ENCODE assay signal across 19 cellular contexts in the genomic region with DNA sequence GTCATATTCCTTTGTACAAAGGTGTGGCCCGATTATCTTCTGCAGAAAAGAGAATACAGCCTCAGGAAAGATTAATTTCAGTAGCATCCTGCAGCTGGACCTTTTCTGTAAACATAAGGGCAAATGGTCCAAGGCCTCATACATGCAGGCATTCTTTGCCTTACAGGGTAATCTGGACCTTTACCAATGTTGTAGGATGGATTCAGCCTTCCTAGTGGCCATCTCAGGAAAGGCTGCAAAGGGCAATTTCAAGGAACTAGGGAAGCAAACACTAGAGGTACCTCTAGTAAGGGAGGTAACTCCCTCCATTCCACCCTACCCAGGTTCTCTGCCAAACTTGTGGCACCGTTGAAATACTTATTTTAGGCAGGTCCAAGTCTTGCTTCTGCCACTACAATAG. TPM values are rescaled to one million over a fixed set of nuclear protein-coding genes. Genes with fewer than 3 reads are reported as not detected.
A peak's percentile ranks its signal among the peaks of the same experiment; 100 is the strongest.
DNase-seq lines count a peak whose midpoint lies in the region; ATAC-seq and TF ChIP-seq lines count a peak whose summit lies in the region.
"Had no signal": no experiment of that assay in that cellular context is flagged by ENCODE, and none has a peak within 500 bp of the region (broad histone marks: within the 10 kb centered on the region; RNA-seq: fewer than 3 reads in every experiment).

No MANE protein-coding gene starts in this region.

- DNase-seq in GM12864 (ENCODE audit: low read depth) = no peak
- no peak for DNase-seq in brain microvascular endothelial cell
- DNase-seq in myocyte (ENCODE audit: low read depth) = peak; percentile 12
- no peak for DNase-seq in left colon
- DNase-seq in stimulated activated CD4-positive, alpha-beta T cell treated with anti-CD3 and anti-CD28 coated beads, Interleukin-2, amount 100 ng/mL, for 48 hours = no peak
- no peak for DNase-seq in HuH-7.5 (ENCODE audit: low spot score)
- no peak for DNase-seq in stimulated activated CD4-positive, alpha-beta T cell treated with anti-CD3 and anti-CD28 coated beads, Interleukin-1b, Interleukin-23, amount 100 ng/mL, for 48 hours
- DNase-seq: Calu3; CD4-positive, alpha-beta T cell; DND-41; GF-D8; MV-4-11; NCI-H1436; NCI-H2081 treated with DMSO at 0.1 percent for 48 hours; NCI-H2227 treated with DMSO at 0.1 percent for 48 hours; SHP77 treated with DMSO at 0.1 percent for 48 hours had no signal

- no peak overlapping the region for H3K9ac ChIP-seq in KMS-11

- ATAC-seq in left colon = no peak
- ATAC-seq: HCT116 had no signal

- intact Hi-C loops in left colon (cut with DNase I, micrococcal nuclease) = no loop called here

- H3K4me1 ChIP-seq in KMS-11 (ENCODE audit: low read depth, poor library complexity, severe bottlenecking) = peaks cover 35% of the 10 kb centered on the region

- TF ChIP-seq CTCF in GM12864 (IDR thresholded peaks at IDR 0.05; ENCODE audit: low read depth, low read length, missing control alignments) (peak; percentile 26), KMS-11 (conservative IDR thresholded peaks at IDR 0.05; ENCODE audit: low read depth, low read length) (peak; percentile 35), brain microvascular endothelial cell (IDR thresholded peaks at IDR 0.05; ENCODE audit: low read depth, low read length, missing control alignments) (peak; percentile 29)

- no peak overlapping the region for H3K27ac ChIP-seq in KMS-11
- no peak overlapping the region for H3K27ac ChIP-seq in brain microvascular endothelial cell

- H4K20me1 ChIP-seq in KMS-11 (ENCODE audit: insufficient read depth) = no peaks in the 10 kb centered on the region

- H3K79me2 ChIP-seq in KMS-11 (ENCODE audit: insufficient read depth, low read depth) = no peaks in the 10 kb centered on the region

- in situ Hi-C loops in brain microvascular endothelial cell (cut with HindIII; ENCODE audit: low pct_ligation_motif_present, low sequenced_read_pairs) = no loop called here

- H3K4me3 ChIP-seq in GM12864 (ENCODE audit: low read depth, low read length) = no peak overlapping the region
- H3K4me3 ChIP-seq in KMS-11 (IDR thresholded peaks at IDR 0.05; ENCODE audit: insufficient read depth, low read depth, low read length) = no peak overlapping the region
- H3K4me3 ChIP-seq in brain microvascular endothelial cell (ENCODE audit: low read depth, low read length) = no peak overlapping the region

- H3K36me3 ChIP-seq in KMS-11 (ENCODE audit: insufficient read depth) (no peaks in the 10 kb centered on the region), brain microvascular endothelial cell (replicated peaks) (no peaks in the 10 kb centered on the region)

- H2AFZ ChIP-seq in KMS-11 (ENCODE audit: low read depth) = no peak overlapping the region

- H3K4me2 ChIP-seq in KMS-11 = no peak overlapping the region

- H3K27me3 ChIP-seq in KMS-11 (ENCODE audit: insufficient read depth, low read depth) = no peaks in the 10 kb centered on the region
- H3K27me3 ChIP-seq in brain microvascular endothelial cell (replicated peaks) = no peaks in the 10 kb centered on the region

RNA-seq across cellular contexts. Expression of a gene that starts 43.0 kb away (rescaled TPM):
- not detected in 2 replicates for total RNA-seq in myocyte
- not detected for polyA plus RNA-seq in myocyte (2012)
- not detected for total RNA-seq in left colon
- total RNA-seq: Calu3; CD4-positive, alpha-beta T cell had no signal
- polyA plus RNA-seq: IgD-negative memory B cell had no signal
